Comparison of ENCODE assay signal across 29 cellular contexts in genomic region chr5:99808657-99809230, GRCh38.
"Had no signal": no experiment of that assay in that cellular context is flagged by ENCODE, and none has a peak within 500 bp of the region (broad histone marks: within the 10 kb centered on the region; RNA-seq: fewer than 3 reads in every experiment).

No MANE protein-coding gene starts in this region.

- H3K9me3 Mint-ChIP-seq: stimulated activated memory B cell treated with anti-CD40 and anti-IgM and Interleukin-4, amounts not matched to agents 10 μg/mL and 1 μg/mL and 100 μg/mL, for 72 hours; stimulated activated naive B cell treated with anti-CD40 and anti-IgM and Interleukin-4, amounts not matched to agents 10 μg/mL and 1 μg/mL and 100 μg/mL, for 72 hours; stimulated activated naive CD8-positive, alpha-beta T cell treated with anti-CD3 and anti-CD28 coated beads, Interleukin-15, amount 100 ng/mL, for 72 hours; stimulated activated naive CD8-positive, alpha-beta T cell treated with anti-CD3 and anti-CD28 coated beads, Interleukin-15, Interleukin-2, amounts not matched to agents 100 ng/mL and 50 ng/mL, for 24 hours; type B pancreatic cell had no signal

- H3K4me3 ChIP-seq: stomach, suprapubic skin, testis, thoracic aorta, thyroid gland, tibial artery, tibial nerve, transverse colon, upper lobe of left lung, upper lobe of right lung, uterus, vagina had no signal

- DNase-seq: stimulated activated CD4-positive, alpha-beta T cell treated with anti-CD3 and anti-CD28 coated beads, Interleukin-2, amount 100 ng/mL, for 48 hours; stimulated activated CD4-positive, alpha-beta T cell treated with anti-CD3 and anti-CD28 coated beads, Interleukin-4, amount 100 ng/mL, for 1 hour; stimulated activated CD4-positive, alpha-beta T cell treated with anti-CD3 and anti-CD28 coated beads, Interleukin-4, amount 100 ng/mL, for 24 hours; stimulated activated CD4-positive, alpha-beta T cell treated with anti-CD3 and anti-CD28 coated beads, Interleukin-4, amount 100 ng/mL, for 4 hours; stimulated activated CD8-positive, alpha-beta memory T cell treated with anti-CD3 and anti-CD28 coated beads, Interleukin-4, amount 100 ng/mL, for 48 hours; stimulated activated naive B cell treated with anti-CD40 and anti-IgM and Interleukin-4, amounts not matched to agents 10 μg/mL and 1 μg/mL and 100 μg/mL, for 72 hours; stimulated activated naive CD4-positive, alpha-beta T cell; stimulated activated naive CD4-positive, alpha-beta T cell treated with Interleukin-2 at 50 U/mL for 16 hours; stimulated activated naive CD8-positive, alpha-beta T cell treated with anti-CD3 and anti-CD28 coated beads, Interleukin-15, amount 100 ng/mL, for 72 hours; stimulated activated naive CD8-positive, alpha-beta T cell treated with anti-CD3 and anti-CD28 coated beads, Interleukin-15, Interleukin-2, amounts not matched to agents 100 U/mL and 50 U/mL, for 24 hours; stomach; substantia nigra; testis; thyroid gland; tibial artery; transverse colon; trophoblast cell; upper lobe of left lung; upper lobe of right lung; uterus had no signal

- ATAC-seq: stimulated activated effector memory CD8-positive, alpha-beta T cell treated with anti-CD3 and anti-CD28 coated beads, Interleukin-12 subunit alpha, Interleukin-12 subunit beta, amount 100 ng/mL, for 72 hours; stimulated activated memory B cell treated with anti-CD40 and anti-IgM and Interleukin-4, amounts not matched to agents 10 μg/mL and 1 μg/mL and 100 μg/mL, for 72 hours; stimulated activated naive B cell treated with anti-CD40 and anti-IgM and Interleukin-4, amounts not matched to agents 10 μg/mL and 1 μg/mL and 100 μg/mL, for 72 hours; stimulated activated naive CD8-positive, alpha-beta T cell treated with anti-CD3 and anti-CD28 coated beads, Interleukin-15, amount 100 ng/mL, for 72 hours; stimulated activated naive CD8-positive, alpha-beta T cell treated with anti-CD3 and anti-CD28 coated beads, Interleukin-15, Interleukin-2, amounts not matched to agents 100 U/mL and 50 U/mL, for 24 hours; upper lobe of right lung had no signal

- H3K36me3 Mint-ChIP-seq: stimulated activated effector memory CD8-positive, alpha-beta T cell treated with anti-CD3 and anti-CD28 coated beads, Interleukin-12 subunit alpha, Interleukin-12 subunit beta, amount 100 ng/mL, for 72 hours; stimulated activated memory B cell treated with anti-CD40 and anti-IgM and Interleukin-4, amounts not matched to agents 10 μg/mL and 1 μg/mL and 100 μg/mL, for 72 hours; stimulated activated naive B cell treated with anti-CD40 and anti-IgM and Interleukin-4, amounts not matched to agents 10 μg/mL and 1 μg/mL and 100 μg/mL, for 72 hours; type B pancreatic cell had no signal

- H3K4me1 ChIP-seq: stomach, suprapubic skin, testis, thyroid gland, tibial artery, tibial nerve, transverse colon, upper lobe of left lung, upper lobe of right lung, uterus, vagina had no signal

- H3K36me3 ChIP-seq: stomach, suprapubic skin, thoracic aorta, thyroid gland, tibial artery, tibial nerve, transverse colon, upper lobe of left lung, upper lobe of right lung, uterus, vagina had no signal

- H3K27ac Mint-ChIP-seq: stimulated activated effector memory CD8-positive, alpha-beta T cell treated with anti-CD3 and anti-CD28 coated beads, Interleukin-12 subunit alpha, Interleukin-12 subunit beta, amount 100 ng/mL, for 72 hours; stimulated activated memory B cell treated with anti-CD40 and anti-IgM and Interleukin-4, amounts not matched to agents 10 μg/mL and 1 μg/mL and 100 μg/mL, for 72 hours; stimulated activated naive B cell treated with anti-CD40 and anti-IgM and Interleukin-4, amounts not matched to agents 10 μg/mL and 1 μg/mL and 100 μg/mL, for 72 hours; stimulated activated naive CD8-positive, alpha-beta T cell treated with anti-CD3 and anti-CD28 coated beads, Interleukin-15, amount 100 ng/mL, for 72 hours; stimulated activated naive CD8-positive, alpha-beta T cell treated with anti-CD3 and anti-CD28 coated beads, Interleukin-15, Interleukin-2, amounts not matched to agents 100 ng/mL and 50 ng/mL, for 24 hours; type B pancreatic cell had no signal

- H3K4me1 Mint-ChIP-seq: stimulated activated effector memory CD8-positive, alpha-beta T cell treated with anti-CD3 and anti-CD28 coated beads, Interleukin-12 subunit alpha, Interleukin-12 subunit beta, amount 100 ng/mL, for 72 hours; stimulated activated memory B cell treated with anti-CD40 and anti-IgM and Interleukin-4, amounts not matched to agents 10 μg/mL and 1 μg/mL and 100 μg/mL, for 72 hours; stimulated activated naive B cell treated with anti-CD40 and anti-IgM and Interleukin-4, amounts not matched to agents 10 μg/mL and 1 μg/mL and 100 μg/mL, for 72 hours; stimulated activated naive CD8-positive, alpha-beta T cell treated with anti-CD3 and anti-CD28 coated beads, Interleukin-15, amount 100 ng/mL, for 72 hours had no signal

- H3K27me3 Mint-ChIP-seq: stimulated activated memory B cell treated with anti-CD40 and anti-IgM and Interleukin-4, amounts not matched to agents 10 μg/mL and 1 μg/mL and 100 μg/mL, for 72 hours; stimulated activated naive B cell treated with anti-CD40 and anti-IgM and Interleukin-4, amounts not matched to agents 10 μg/mL and 1 μg/mL and 100 μg/mL, for 72 hours; stimulated activated naive CD8-positive, alpha-beta T cell treated with anti-CD3 and anti-CD28 coated beads, Interleukin-15, amount 100 ng/mL, for 72 hours; stimulated activated naive CD8-positive, alpha-beta T cell treated with anti-CD3 and anti-CD28 coated beads, Interleukin-15, Interleukin-2, amounts not matched to agents 100 ng/mL and 50 ng/mL, for 24 hours; type B pancreatic cell had no signal

- H3K4me3 Mint-ChIP-seq: stimulated activated effector memory CD8-positive, alpha-beta T cell treated with anti-CD3 and anti-CD28 coated beads, Interleukin-12 subunit alpha, Interleukin-12 subunit beta, amount 100 ng/mL, for 72 hours; stimulated activated memory B cell treated with anti-CD40 and anti-IgM and Interleukin-4, amounts not matched to agents 10 μg/mL and 1 μg/mL and 100 μg/mL, for 72 hours; stimulated activated naive B cell treated with anti-CD40 and anti-IgM and Interleukin-4, amounts not matched to agents 10 μg/mL and 1 μg/mL and 100 μg/mL, for 72 hours; stimulated activated naive CD8-positive, alpha-beta T cell treated with anti-CD3 and anti-CD28 coated beads, Interleukin-15, amount 100 ng/mL, for 72 hours; stimulated activated naive CD8-positive, alpha-beta T cell treated with anti-CD3 and anti-CD28 coated beads, Interleukin-15, Interleukin-2, amounts not matched to agents 100 ng/mL and 50 ng/mL, for 24 hours; type B pancreatic cell had no signal

- FAIRE-seq: urothelium cell line had no signal

- H3K27me3 ChIP-seq: stomach, suprapubic skin, testis, thyroid gland, tibial artery, tibial nerve, transverse colon, upper lobe of left lung, upper lobe of right lung, uterus, vagina had no signal

- H3K27ac ChIP-seq: stomach, suprapubic skin, testis, thoracic aorta, thyroid gland, tibial artery, tibial nerve, transverse colon, upper lobe of left lung, upper lobe of right lung, uterus, vagina had no signal

- H3K9me3 ChIP-seq: stomach, suprapubic skin, testis, thoracic aorta, thyroid gland, tibial artery, tibial nerve, transverse colon, upper lobe of left lung, upper lobe of right lung, uterus, vagina had no signal
